Comparison of ENCODE assay signal across 12 cellular contexts in the genomic region with DNA sequence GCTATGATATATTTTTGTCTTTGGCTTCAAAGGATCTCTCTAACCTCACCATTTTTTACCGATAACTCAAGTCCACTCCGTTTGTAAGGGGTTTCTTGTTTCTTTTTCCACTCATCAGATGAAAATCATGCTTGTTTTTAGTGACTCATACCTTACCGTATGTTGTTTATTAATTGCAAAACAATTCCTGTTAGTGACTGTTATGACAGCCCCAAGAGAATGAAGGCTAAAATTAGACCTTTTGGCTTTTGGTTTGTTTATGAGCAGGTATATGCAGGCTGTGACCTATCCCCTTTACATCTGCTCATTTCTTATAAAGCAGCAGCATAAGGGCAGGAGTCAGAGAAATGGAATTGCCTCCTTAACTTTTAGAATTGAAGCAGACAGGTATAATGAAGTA.
DNase-seq lines count a peak whose midpoint lies in the region; ATAC-seq and TF ChIP-seq lines count a peak whose summit lies in the region.
"Had no signal": no experiment of that assay in that cellular context is flagged by ENCODE, and none has a peak within 500 bp of the region (broad histone marks: within the 10 kb centered on the region; RNA-seq: fewer than 3 reads in every experiment).

No MANE protein-coding gene starts in this region.

- in situ Hi-C loops in Panc1 (cut with HindIII; ENCODE audit: low pct_unique_long_range_greater_than_20kb, low sequenced_read_pairs), result no loop called here

- no peaks in the 10 kb centered on the region for H3K36me3 ChIP-seq in Panc1 (ENCODE audit: control insufficient read depth, insufficient read depth, low read length)
- H3K36me3 ChIP-seq in adrenal gland (replicated peaks in 1 of 2), result no peaks in the 10 kb centered on the region
- H3K36me3 ChIP-seq: vagina had no signal

- intact Hi-C loops in Panc1 (cut with micrococcal nuclease; ENCODE audit: unreplicated experiment), result no loop called here
- intact Hi-C loops in adrenal gland (cut with DNase I), result no loop called here

- POLR2A ChIA-PET in Panc1 (lab: Charles Lee), result no interaction called here

- peak; percentile 27 for DNase-seq in Panc1 (ENCODE audit: low read depth, low spot score)
- peak; percentile 44 for DNase-seq in myocyte (ENCODE audit: low read depth)
- DNase-seq in glomerular visceral epithelial cell (ENCODE audit: extremely low spot score), result no peak
- DNase-seq in SIG-M5 (lab: John Stamatoyannopoulos, UW), result no peak
- DNase-seq in stimulated activated effector memory CD8-positive, alpha-beta T cell treated with anti-CD3 and anti-CD28 coated beads, Interleukin-12 subunit alpha, Interleukin-12 subunit beta, amount 100 ng/mL, for 72 hours (ENCODE audit: low spot score in 2 of 2), result no peak
- DNase-seq in adrenal gland, result no peak
- DNase-seq: RPMI8226 had no signal

- CTCF ChIA-PET in Panc1 (lab: Charles Lee), result no interaction called here

- no peaks in the 10 kb centered on the region for H3K4me1 Mint-ChIP-seq in stimulated activated effector memory CD8-positive, alpha-beta T cell treated with anti-CD3 and anti-CD28 coated beads, Interleukin-12 subunit alpha, Interleukin-12 subunit beta, amount 100 ng/mL, for 72 hours
- H3K4me1 Mint-ChIP-seq: brain, neural crest cell had no signal

- TF ChIP-seq CTCF in Panc1 (IDR thresholded peaks at IDR 0.05) (no peak), adrenal gland (IDR thresholded peaks at IDR 0.05) (no peak)

- H3K9me3 ChIP-seq in Panc1 (ENCODE audit: control insufficient read depth, insufficient read depth, low read depth, low read length) (no peaks in the 10 kb centered on the region), adrenal gland (replicated peaks in 1 of 3) (no peaks in the 10 kb centered on the region)
- H3K9me3 ChIP-seq: vagina had no signal

- no peak for TF ChIP-seq POLR2A in adrenal gland (IDR thresholded peaks at IDR 0.05)

- no peak overlapping the region for H3K4me3 ChIP-seq in Panc1 (ENCODE audit: low read depth in 2 of 2, low read length in 2 of 2)
- H3K4me3 ChIP-seq in adrenal gland, result no peak overlapping the region
- H3K4me3 ChIP-seq: vagina had no signal

- WGBS in adrenal gland, 4 donors, result 58 to 70% (median 63%) methylated on average over 3 of the region's 3 CpGs

- no peak overlapping the region for H3K4me3 Mint-ChIP-seq in stimulated activated effector memory CD8-positive, alpha-beta T cell treated with anti-CD3 and anti-CD28 coated beads, Interleukin-12 subunit alpha, Interleukin-12 subunit beta, amount 100 ng/mL, for 72 hours
- H3K4me3 Mint-ChIP-seq: brain, neural crest cell had no signal

- no peaks in the 10 kb centered on the region for H3K36me3 Mint-ChIP-seq in stimulated activated effector memory CD8-positive, alpha-beta T cell treated with anti-CD3 and anti-CD28 coated beads, Interleukin-12 subunit alpha, Interleukin-12 subunit beta, amount 100 ng/mL, for 72 hours

- no peak overlapping the region for H3K27ac Mint-ChIP-seq in stimulated activated effector memory CD8-positive, alpha-beta T cell treated with anti-CD3 and anti-CD28 coated beads, Interleukin-12 subunit alpha, Interleukin-12 subunit beta, amount 100 ng/mL, for 72 hours
- H3K27ac Mint-ChIP-seq: brain had no signal

- H3K27ac ChIP-seq in Panc1 (ENCODE audit: low read length), result no peak overlapping the region
- no peak overlapping the region for H3K27ac ChIP-seq in adrenal gland
- H3K27ac ChIP-seq: vagina had no signal

- peaks cover 8% of the 10 kb centered on the region for H3K9me3 Mint-ChIP-seq in stimulated activated effector memory CD8-positive, alpha-beta T cell treated with anti-CD3 and anti-CD28 coated beads, Interleukin-12 subunit alpha, Interleukin-12 subunit beta, amount 100 ng/mL, for 72 hours

- BruUV-seq in Panc1 (replicated peaks; lab: Mats Ljungman, UMichigan), result no TSS peak

- H3K27me3 ChIP-seq in Panc1 (ENCODE audit: control insufficient read depth, insufficient read depth, low read length) (no peaks in the 10 kb centered on the region), adrenal gland (no peaks in the 10 kb centered on the region)
- H3K27me3 ChIP-seq: vagina had no signal

- H3K4me1 ChIP-seq in Panc1 (ENCODE audit: control insufficient read depth, insufficient read depth, low read length), result no peaks in the 10 kb centered on the region
- H3K4me1 ChIP-seq in adrenal gland (replicated peaks in 1 of 2), result no peaks in the 10 kb centered on the region
- H3K4me1 ChIP-seq: vagina had no signal

- ATAC-seq in GM18517 (IDR thresholded peaks at IDR 0.05; ENCODE audit: unreplicated experiment) (peak; percentile 71), HG02642 (IDR thresholded peaks at IDR 0.05; ENCODE audit: poor library complexity, unreplicated experiment) (peak; percentile 78), Panc1 (no peak)
- ATAC-seq in stimulated activated effector memory CD8-positive, alpha-beta T cell treated with anti-CD3 and anti-CD28 coated beads, Interleukin-12 subunit alpha, Interleukin-12 subunit beta, amount 100 ng/mL, for 72 hours, result no peak

Comparison
In these comparisons a context has a peak if more than half of its experiments do, and no peak if none do; other contexts are left out.
1. ATAC-seq: peak in GM18517 (single experiment) and HG02642 (single experiment); none in Panc1 (single experiment) and stimulated activated effector memory CD8-positive, alpha-beta T cell treated with anti-CD3 and anti-CD28 coated beads, Interleukin-12 subunit alpha, Interleukin-12 subunit beta, amount 100 ng/mL, for 72 hours (single experiment).
2. DNase-seq: peak in Panc1 (single experiment) and myocyte (single experiment); none in glomerular visceral epithelial cell (single experiment), SIG-M5 (single experiment), stimulated activated effector memory CD8-positive, alpha-beta T cell treated with anti-CD3 and anti-CD28 coated beads, Interleukin-12 subunit alpha, Interleukin-12 subunit beta, amount 100 ng/mL, for 72 hours (0 of 2) and adrenal gland (0 of 7).